Comparison of ENCODE assay signal across 1 cellular context in genomic region chr19:46650445-46650844, GRCh38.
TF ChIP-seq lines count a peak whose summit lies in the region.

No MANE protein-coding gene starts in this region.

TF ChIP-seq in K562, 482 proteins besides CTCF, POLR2A, EP300 and RAD21:
- TF ChIP-seq RBM25 (IDR thresholded peaks at IDR 0.05; ENCODE audit: low read depth, low read length, severe bottlenecking) (peak; percentile 6), ZNF121 (CRISPR knock-in tag; conservative IDR thresholded peaks at IDR 0.05) (peak; percentile 93), CSDE1 (IDR thresholded peaks at IDR 0.05) (no peak), U2AF2 (optimal IDR thresholded peaks at IDR 0.05; ENCODE audit: low read depth, low read length) (no peak)
TF ChIP-seq in K562: peak in this region for 2.
